In genomic region chr4:95255396-95256107, GRCh38 we compare ENCODE assay signal across 1 cellular context.
TF ChIP-seq lines count a peak whose summit lies in the region.

No MANE protein-coding gene starts in this region.

TF ChIP-seq in K562, 482 proteins besides CTCF, POLR2A, EP300 and RAD21 (continues in another document):
- TF ChIP-seq STAG1 (CRISPR knock-in tag; IDR thresholded peaks at IDR 0.05; ENCODE audit: borderline replicate concordance), result no peak
- 0 out of 2 replicates have a peak, but pooled peaks have one; percentile 51 for TF ChIP-seq ZNF395 (CRISPR knock-in tag; IDR thresholded peaks at IDR 0.05)
- TF ChIP-seq FOXK2 (conservative IDR thresholded peaks at IDR 0.05 in 1 of 2, IDR thresholded peaks at IDR 0.05 in 1 of 2; ENCODE audit: low read depth in 2 of 2), result peak; percentile 88 to 89
- TF ChIP-seq CREM (IDR thresholded peaks at IDR 0.05; ENCODE audit: low read depth), result peak; percentile 30; the same call in 1 of the 2 replicates
- TF ChIP-seq RCOR1 (IDR thresholded peaks at IDR 0.05; ENCODE audit: borderline replicate concordance in 1 of 2, low read depth in 2 of 2, low read length in 2 of 2), result peak in 1 of 2 experiments; percentile 82; a peak in 3 of 4 replicates
- TF ChIP-seq NFIC (IDR thresholded peaks at IDR 0.05), result peak; percentile 36; the same call in 1 of the 2 replicates
- no peak for TF ChIP-seq U2AF1 (optimal IDR thresholded peaks at IDR 0.05; ENCODE audit: low read depth, low read length)
- TF ChIP-seq RAD51 (IDR thresholded peaks at IDR 0.05; ENCODE audit: borderline replicate concordance, low read depth), result peak; percentile 89
- TF ChIP-seq ELF4 (CRISPR knock-in tag; IDR thresholded peaks at IDR 0.05), result no peak
- TF ChIP-seq ZNF175 (CRISPR knock-in tag; IDR thresholded peaks at IDR 0.05; ENCODE audit: low read depth), result no peak
- peak; percentile 63 for TF ChIP-seq SMARCE1 (IDR thresholded peaks at IDR 0.05)
- no peak for TF ChIP-seq GTF3C2 (IDR thresholded peaks at IDR 0.05; ENCODE audit: borderline replicate concordance, extremely low read depth, insufficient read length)
- TF ChIP-seq TAL1 (IDR thresholded peaks at IDR 0.05), result peak; percentile 72
- no peak for TF ChIP-seq TCF7L2 (IDR thresholded peaks at IDR 0.05; ENCODE audit: low read depth, low read length)
- no peak for TF ChIP-seq MLX (CRISPR knock-in tag; conservative IDR thresholded peaks at IDR 0.05)
- no peak for TF ChIP-seq FOXM1 (IDR thresholded peaks at IDR 0.05; ENCODE audit: low read depth)
- no peak for TF ChIP-seq FOXM1 (CRISPR knock-in tag; IDR thresholded peaks at IDR 0.05; ENCODE audit: low read depth)
- no peak for TF ChIP-seq HINFP (tag; conservative IDR thresholded peaks at IDR 0.05; ENCODE audit: low read depth)
- TF ChIP-seq SMARCA5 (IDR thresholded peaks at IDR 0.05), result no peak; the same call in 1 of the 2 replicates
- TF ChIP-seq RBM34 (IDR thresholded peaks at IDR 0.05; ENCODE audit: borderline replicate concordance, insufficient read depth, low read length), result no peak
- no peak for TF ChIP-seq RERE (CRISPR knock-in tag; IDR thresholded peaks at IDR 0.05; ENCODE audit: borderline replicate concordance)
- TF ChIP-seq CHAMP1 (IDR thresholded peaks at IDR 0.05), result 0 out of 2 replicates have a peak, but pooled peaks have one; percentile 17
- TF ChIP-seq ZNF551 (CRISPR knock-in tag; IDR thresholded peaks at IDR 0.05), result no peak
- TF ChIP-seq SAFB2 (IDR thresholded peaks at IDR 0.05; ENCODE audit: borderline replicate concordance, low read depth, low read length, severe bottlenecking), result no peak
- no peak for TF ChIP-seq ETV1 (tag; conservative IDR thresholded peaks at IDR 0.05; ENCODE audit: low read depth)
- no peak for TF ChIP-seq TCF7 (IDR thresholded peaks at IDR 0.05; ENCODE audit: borderline replicate concordance)
- TF ChIP-seq LEF1 (IDR thresholded peaks at IDR 0.05), result peak; percentile 20; the same call in 1 of the 2 replicates
- no peak for TF ChIP-seq ZKSCAN1 (IDR thresholded peaks at IDR 0.05; ENCODE audit: low read depth, low read length)
- 0 out of 2 replicates have a peak, but pooled peaks have one; percentile 28 for TF ChIP-seq NBN (IDR thresholded peaks at IDR 0.05; ENCODE audit: low read depth)
- TF ChIP-seq MYNN (IDR thresholded peaks at IDR 0.05), result no peak
- no peak for TF ChIP-seq MYNN (CRISPR knock-in tag; IDR thresholded peaks at IDR 0.05)
- no peak for TF ChIP-seq NFIX (CRISPR knock-in tag; IDR thresholded peaks at IDR 0.05; ENCODE audit: low read depth)
- TF ChIP-seq SFPQ (IDR thresholded peaks at IDR 0.05; ENCODE audit: low read depth, low read length), result no peak
- TF ChIP-seq ZNF408 (CRISPR knock-in tag; IDR thresholded peaks at IDR 0.05; ENCODE audit: low read depth), result no peak
- TF ChIP-seq DEAF1 (CRISPR knock-in tag; IDR thresholded peaks at IDR 0.05), result no peak
- no peak for TF ChIP-seq ZNF184 (CRISPR knock-in tag; IDR thresholded peaks at IDR 0.05)
- no peak for TF ChIP-seq ZNF436 (CRISPR knock-in tag; IDR thresholded peaks at IDR 0.05)
- no peak for TF ChIP-seq HEY1 (CRISPR knock-in tag; IDR thresholded peaks at IDR 0.05; ENCODE audit: borderline replicate concordance)
- TF ChIP-seq BCOR (IDR thresholded peaks at IDR 0.05), result 0 out of 2 replicates have a peak, but pooled peaks have one; percentile 5
- TF ChIP-seq ZNF41 (CRISPR knock-in tag; conservative IDR thresholded peaks at IDR 0.05), result no peak
- TF ChIP-seq MED1 (CRISPR knock-in tag; IDR thresholded peaks at IDR 0.05; ENCODE audit: borderline replicate concordance), result no peak
- TF ChIP-seq GATA2 (CRISPR knock-in tag; IDR thresholded peaks at IDR 0.05), result no peak
- TF ChIP-seq TEAD4 (IDR thresholded peaks at IDR 0.05; ENCODE audit: low read length), result peak; percentile 67
- no peak for TF ChIP-seq TEAD4 (CRISPR knock-in tag; IDR thresholded peaks at IDR 0.05; ENCODE audit: borderline replicate concordance)
- TF ChIP-seq CEBPB (tag; IDR thresholded peaks at IDR 0.05), result no peak
- TF ChIP-seq HDAC8 (tag; IDR thresholded peaks at IDR 0.05), result no peak
